ENCODE assay signal across 1 cellular context in genomic region chr16:77531741-77532140, GRCh38.
TF ChIP-seq lines count a peak whose summit lies in the region.

No MANE protein-coding gene starts in this region.

TF ChIP-seq in IMR-90, 13 proteins besides CTCF, POLR2A, EP300 and RAD21 (continued from another document):
- TF ChIP-seq, protein P1, sequence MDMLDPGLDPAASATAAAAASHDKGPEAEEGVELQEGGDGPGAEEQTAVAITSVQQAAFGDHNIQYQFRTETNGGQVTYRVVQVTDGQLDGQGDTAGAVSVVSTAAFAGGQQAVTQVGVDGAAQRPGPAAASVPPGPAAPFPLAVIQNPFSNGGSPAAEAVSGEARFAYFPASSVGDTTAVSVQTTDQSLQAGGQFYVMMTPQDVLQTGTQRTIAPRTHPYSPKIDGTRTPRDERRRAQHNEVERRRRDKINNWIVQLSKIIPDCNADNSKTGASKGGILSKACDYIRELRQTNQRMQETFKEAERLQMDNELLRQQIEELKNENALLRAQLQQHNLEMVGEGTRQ (IDR thresholded peaks at IDR 0.05; ENCODE audit: low read depth, low read length) = no peak
- no peak for TF ChIP-seq SMC3 (IDR thresholded peaks at IDR 0.05; ENCODE audit: low read depth, low read length)
- no peak for TF ChIP-seq CEBPB (IDR thresholded peaks at IDR 0.05; ENCODE audit: low read depth, low read length)
- TF ChIP-seq FOS (IDR thresholded peaks at IDR 0.05; ENCODE audit: low read depth, low read length) = no peak
- TF ChIP-seq, protein P2, sequence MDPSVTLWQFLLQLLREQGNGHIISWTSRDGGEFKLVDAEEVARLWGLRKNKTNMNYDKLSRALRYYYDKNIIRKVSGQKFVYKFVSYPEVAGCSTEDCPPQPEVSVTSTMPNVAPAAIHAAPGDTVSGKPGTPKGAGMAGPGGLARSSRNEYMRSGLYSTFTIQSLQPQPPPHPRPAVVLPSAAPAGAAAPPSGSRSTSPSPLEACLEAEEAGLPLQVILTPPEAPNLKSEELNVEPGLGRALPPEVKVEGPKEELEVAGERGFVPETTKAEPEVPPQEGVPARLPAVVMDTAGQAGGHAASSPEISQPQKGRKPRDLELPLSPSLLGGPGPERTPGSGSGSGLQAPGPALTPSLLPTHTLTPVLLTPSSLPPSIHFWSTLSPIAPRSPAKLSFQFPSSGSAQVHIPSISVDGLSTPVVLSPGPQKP (IDR thresholded peaks at IDR 0.05; ENCODE audit: borderline replicate concordance, low read depth, low read length) = no peak
